In genomic region chr11:37372667-37373066, GRCh38 we compare ENCODE assay signal across 27 cellular contexts.
"Had no signal": no experiment of that assay in that cellular context is flagged by ENCODE, and none has a peak within 500 bp of the region (broad histone marks: within the 10 kb centered on the region; RNA-seq: fewer than 3 reads in every experiment).

No MANE protein-coding gene starts in this region.

- H3K36me3 ChIP-seq: stomach, suprapubic skin, thoracic aorta, thyroid gland, tibial artery, tibial nerve, transverse colon, upper lobe of left lung, upper lobe of right lung, uterus, vagina had no signal

- H3K9me3 ChIP-seq: testis, thoracic aorta, thyroid gland, vagina had no signal

- H3K4me1 ChIP-seq: stomach, suprapubic skin, testis, thyroid gland, tibial artery, tibial nerve, transverse colon, upper lobe of left lung, upper lobe of right lung, uterus, vagina had no signal

- H3K27ac ChIP-seq: stomach, suprapubic skin, testis, thoracic aorta, thyroid gland, tibial artery, tibial nerve, transverse colon, upper lobe of left lung, upper lobe of right lung, uterus, vagina had no signal

- H3K27me3 ChIP-seq: stomach, suprapubic skin, testis, thyroid gland, tibial artery, tibial nerve, transverse colon, upper lobe of left lung, upper lobe of right lung, uterus, vagina had no signal

- FAIRE-seq: urothelium cell line had no signal

- ATAC-seq: stimulated activated effector memory CD8-positive, alpha-beta T cell treated with anti-CD3 and anti-CD28 coated beads, Interleukin-12 subunit alpha, Interleukin-12 subunit beta, amount 100 ng/mL, for 72 hours; stimulated activated memory B cell treated with anti-CD40 and anti-IgM and Interleukin-4, amounts not matched to agents 10 μg/mL and 1 μg/mL and 100 μg/mL, for 72 hours; stimulated activated naive B cell treated with anti-CD40 and anti-IgM and Interleukin-4, amounts not matched to agents 10 μg/mL and 1 μg/mL and 100 μg/mL, for 72 hours; stimulated activated naive CD8-positive, alpha-beta T cell treated with anti-CD3 and anti-CD28 coated beads, Interleukin-15, amount 100 ng/mL, for 72 hours; stimulated activated naive CD8-positive, alpha-beta T cell treated with anti-CD3 and anti-CD28 coated beads, Interleukin-15, Interleukin-2, amounts not matched to agents 100 U/mL and 50 U/mL, for 24 hours; upper lobe of right lung had no signal

- DNase-seq: stimulated activated CD4-positive, alpha-beta T cell treated with anti-CD3 and anti-CD28 coated beads, Interleukin-2, amount 100 ng/mL, for 48 hours; stimulated activated CD4-positive, alpha-beta T cell treated with anti-CD3 and anti-CD28 coated beads, Interleukin-4, amount 100 ng/mL, for 1 hour; stimulated activated CD4-positive, alpha-beta T cell treated with anti-CD3 and anti-CD28 coated beads, Interleukin-4, amount 100 ng/mL, for 24 hours; stimulated activated CD4-positive, alpha-beta T cell treated with anti-CD3 and anti-CD28 coated beads, Interleukin-4, amount 100 ng/mL, for 4 hours; stimulated activated CD8-positive, alpha-beta memory T cell treated with anti-CD3 and anti-CD28 coated beads, Interleukin-4, amount 100 ng/mL, for 48 hours; stimulated activated naive B cell treated with anti-CD40 and anti-IgM and Interleukin-4, amounts not matched to agents 10 μg/mL and 1 μg/mL and 100 μg/mL, for 72 hours; stimulated activated naive CD4-positive, alpha-beta T cell; stimulated activated naive CD4-positive, alpha-beta T cell treated with Interleukin-2 at 50 U/mL for 16 hours; stimulated activated naive CD8-positive, alpha-beta T cell treated with anti-CD3 and anti-CD28 coated beads, Interleukin-15, amount 100 ng/mL, for 72 hours; stimulated activated naive CD8-positive, alpha-beta T cell treated with anti-CD3 and anti-CD28 coated beads, Interleukin-15, Interleukin-2, amounts not matched to agents 100 U/mL and 50 U/mL, for 24 hours; stomach; substantia nigra; testis; thyroid gland; tibial artery; transverse colon; trophoblast cell; upper lobe of left lung; upper lobe of right lung; uterus had no signal

- H3K4me3 ChIP-seq: stomach, suprapubic skin, testis, thoracic aorta, thyroid gland, tibial artery, tibial nerve, transverse colon, upper lobe of left lung, upper lobe of right lung, uterus, vagina had no signal
